ENCODE assay signal across 1 cellular context in the genomic region with DNA sequence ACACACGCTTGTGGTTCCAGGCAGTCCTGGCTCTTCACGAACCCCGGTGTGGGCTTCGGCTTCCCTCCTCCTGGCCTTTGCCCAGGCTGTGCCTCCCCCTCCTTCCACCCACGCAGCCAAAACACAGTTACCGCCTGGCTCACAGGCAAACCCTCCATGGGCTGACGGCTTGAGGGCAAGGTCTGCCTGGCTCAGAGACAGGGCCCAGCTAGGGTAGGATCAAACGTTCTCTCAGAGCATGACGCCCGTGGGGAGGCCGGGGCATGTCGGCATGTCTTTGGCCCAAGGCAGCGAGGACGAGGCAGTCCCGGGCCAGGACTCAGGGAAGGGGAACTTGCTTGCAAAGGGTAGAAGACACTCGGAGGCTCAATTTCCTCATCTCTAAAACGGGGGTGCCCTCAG.
TF ChIP-seq lines count a peak whose summit lies in the region.

No MANE protein-coding gene starts in this region.

TF ChIP-seq in HepG2, 621 proteins besides CTCF, POLR2A, EP300 and RAD21 (continued from another document and continues in another):
- TF ChIP-seq DZIP1 (CRISPR knock-in tag; IDR thresholded peaks at IDR 0.05) (no peak), NFKBIZ (CRISPR knock-in tag; IDR thresholded peaks at IDR 0.05) (0 out of 2 replicates have a peak, but pooled peaks have one; percentile 19), MLX (CRISPR knock-in tag; IDR thresholded peaks at IDR 0.05) (no peak), NONO (IDR thresholded peaks at IDR 0.05) (no peak), NONO (CRISPR knock-in tag; conservative IDR thresholded peaks at IDR 0.05) (peak; percentile 65; the same call in 1 of the 2 replicates), CEBPG (CRISPR knock-in tag; IDR thresholded peaks at IDR 0.05) (no peak), ZBTB2 (CRISPR knock-in tag; IDR thresholded peaks at IDR 0.05; ENCODE audit: low read depth) (no peak), SIX1 (CRISPR knock-in tag; IDR thresholded peaks at IDR 0.05; ENCODE audit: borderline replicate concordance) (no peak), JUND (CRISPR knock-in tag; IDR thresholded peaks at IDR 0.05) (peak; percentile 50; the same call in 1 of the 2 replicates), ZNF430 (CRISPR knock-in tag; IDR thresholded peaks at IDR 0.05) (no peak), ZMAT3 (CRISPR knock-in tag; conservative IDR thresholded peaks at IDR 0.05) (no peak), HMG20B (CRISPR knock-in tag; conservative IDR thresholded peaks at IDR 0.05) (no peak), ZNF75D (CRISPR knock-in tag; IDR thresholded peaks at IDR 0.05; ENCODE audit: borderline replicate concordance) (0 out of 2 replicates have a peak, but pooled peaks have one; percentile 51), SIN3B (IDR thresholded peaks at IDR 0.05; ENCODE audit: low read length) (no peak), SP2 (CRISPR knock-in tag; IDR thresholded peaks at IDR 0.05) (no peak), TFDP2 (CRISPR knock-in tag; IDR thresholded peaks at IDR 0.05) (peak; percentile 44; the same call in 1 of the 2 replicates), TCF7L2 (IDR thresholded peaks at IDR 0.05; ENCODE audit: low read depth, low read length) (no peak), RFX1 (IDR thresholded peaks at IDR 0.05) (no peak), PHF8 (CRISPR knock-in tag; IDR thresholded peaks at IDR 0.05) (peak; percentile 46; the same call in 1 of the 2 replicates), ZNF510 (CRISPR knock-in tag; IDR thresholded peaks at IDR 0.05; ENCODE audit: low read depth) (no peak), SRY (CRISPR knock-in tag; IDR thresholded peaks at IDR 0.05) (no peak), SRSF4 (IDR thresholded peaks at IDR 0.05; ENCODE audit: low read depth, low read length, poor library complexity, severe bottlenecking) (no peak), ZNF296 (CRISPR knock-in tag; conservative IDR thresholded peaks at IDR 0.05) (no peak), ZFP1 (CRISPR knock-in tag; IDR thresholded peaks at IDR 0.05) (no peak), XBP1 (CRISPR knock-in tag; IDR thresholded peaks at IDR 0.05) (no peak), ZNF224 (CRISPR knock-in tag; IDR thresholded peaks at IDR 0.05) (no peak), ZBTB34 (CRISPR knock-in tag; IDR thresholded peaks at IDR 0.05) (peak; percentile 70; the same call in 1 of the 2 replicates), AKAP8 (CRISPR knock-in tag; IDR thresholded peaks at IDR 0.05) (no peak), ZNF496 (CRISPR knock-in tag; IDR thresholded peaks at IDR 0.05; ENCODE audit: insufficient replicate concordance) (no peak)
- TF ChIP-seq, protein P1, sequence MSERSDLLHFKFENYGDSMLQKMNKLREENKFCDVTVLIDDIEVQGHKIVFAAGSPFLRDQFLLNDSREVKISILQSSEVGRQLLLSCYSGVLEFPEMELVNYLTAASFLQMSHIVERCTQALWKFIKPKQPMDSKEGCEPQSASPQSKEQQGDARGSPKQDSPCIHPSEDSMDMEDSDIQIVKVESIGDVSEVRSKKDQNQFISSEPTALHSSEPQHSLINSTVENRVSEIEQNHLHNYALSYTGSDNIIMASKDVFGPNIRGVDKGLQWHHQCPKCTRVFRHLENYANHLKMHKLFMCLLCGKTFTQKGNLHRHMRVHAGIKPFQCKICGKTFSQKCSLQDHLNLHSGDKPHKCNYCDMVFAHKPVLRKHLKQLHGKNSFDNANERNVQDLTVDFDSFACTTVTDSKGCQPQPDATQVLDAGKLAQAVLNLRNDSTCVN (CRISPR knock-in tag; IDR thresholded peaks at IDR 0.05; ENCODE audit: borderline replicate concordance): peak; percentile 26; the same call in 1 of the 2 replicates
- TF ChIP-seq, protein P2, sequence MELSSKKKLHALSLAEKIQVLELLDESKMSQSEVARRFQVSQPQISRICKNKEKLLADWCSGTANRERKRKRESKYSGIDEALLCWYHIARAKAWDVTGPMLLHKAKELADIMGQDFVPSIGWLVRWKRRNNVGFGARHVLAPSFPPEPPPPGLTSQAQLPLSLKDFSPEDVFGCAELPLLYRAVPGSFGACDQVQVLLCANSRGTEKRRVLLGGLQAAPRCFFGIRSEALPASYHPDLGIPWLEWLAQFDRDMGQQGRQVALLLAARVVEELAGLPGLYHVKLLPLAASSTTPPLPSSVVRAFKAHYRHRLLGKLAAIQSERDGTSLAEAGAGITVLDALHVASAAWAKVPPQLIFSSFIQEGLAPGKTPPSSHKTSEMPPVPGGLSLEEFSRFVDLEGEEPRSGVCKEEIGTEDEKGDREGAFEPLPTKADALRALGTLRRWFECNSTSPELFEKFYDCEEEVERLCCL (CRISPR knock-in tag; IDR thresholded peaks at IDR 0.05; ENCODE audit: borderline replicate concordance): no peak
- TF ChIP-seq, protein P3, sequence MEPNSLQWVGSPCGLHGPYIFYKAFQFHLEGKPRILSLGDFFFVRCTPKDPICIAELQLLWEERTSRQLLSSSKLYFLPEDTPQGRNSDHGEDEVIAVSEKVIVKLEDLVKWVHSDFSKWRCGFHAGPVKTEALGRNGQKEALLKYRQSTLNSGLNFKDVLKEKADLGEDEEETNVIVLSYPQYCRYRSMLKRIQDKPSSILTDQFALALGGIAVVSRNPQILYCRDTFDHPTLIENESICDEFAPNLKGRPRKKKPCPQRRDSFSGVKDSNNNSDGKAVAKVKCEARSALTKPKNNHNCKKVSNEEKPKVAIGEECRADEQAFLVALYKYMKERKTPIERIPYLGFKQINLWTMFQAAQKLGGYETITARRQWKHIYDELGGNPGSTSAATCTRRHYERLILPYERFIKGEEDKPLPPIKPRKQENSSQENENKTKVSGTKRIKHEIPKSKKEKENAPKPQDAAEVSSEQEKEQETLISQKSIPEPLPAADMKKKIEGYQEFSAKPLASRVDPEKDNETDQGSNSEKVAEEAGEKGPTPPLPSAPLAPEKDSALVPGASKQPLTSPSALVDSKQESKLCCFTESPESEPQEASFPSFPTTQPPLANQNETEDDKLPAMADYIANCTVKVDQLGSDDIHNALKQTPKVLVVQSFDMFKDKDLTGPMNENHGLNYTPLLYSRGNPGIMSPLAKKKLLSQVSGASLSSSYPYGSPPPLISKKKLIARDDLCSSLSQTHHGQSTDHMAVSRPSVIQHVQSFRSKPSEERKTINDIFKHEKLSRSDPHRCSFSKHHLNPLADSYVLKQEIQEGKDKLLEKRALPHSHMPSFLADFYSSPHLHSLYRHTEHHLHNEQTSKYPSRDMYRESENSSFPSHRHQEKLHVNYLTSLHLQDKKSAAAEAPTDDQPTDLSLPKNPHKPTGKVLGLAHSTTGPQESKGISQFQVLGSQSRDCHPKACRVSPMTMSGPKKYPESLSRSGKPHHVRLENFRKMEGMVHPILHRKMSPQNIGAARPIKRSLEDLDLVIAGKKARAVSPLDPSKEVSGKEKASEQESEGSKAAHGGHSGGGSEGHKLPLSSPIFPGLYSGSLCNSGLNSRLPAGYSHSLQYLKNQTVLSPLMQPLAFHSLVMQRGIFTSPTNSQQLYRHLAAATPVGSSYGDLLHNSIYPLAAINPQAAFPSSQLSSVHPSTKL (CRISPR knock-in tag; IDR thresholded peaks at IDR 0.05): no peak; the same call in 1 of the 2 replicates
- TF ChIP-seq, protein P4, sequence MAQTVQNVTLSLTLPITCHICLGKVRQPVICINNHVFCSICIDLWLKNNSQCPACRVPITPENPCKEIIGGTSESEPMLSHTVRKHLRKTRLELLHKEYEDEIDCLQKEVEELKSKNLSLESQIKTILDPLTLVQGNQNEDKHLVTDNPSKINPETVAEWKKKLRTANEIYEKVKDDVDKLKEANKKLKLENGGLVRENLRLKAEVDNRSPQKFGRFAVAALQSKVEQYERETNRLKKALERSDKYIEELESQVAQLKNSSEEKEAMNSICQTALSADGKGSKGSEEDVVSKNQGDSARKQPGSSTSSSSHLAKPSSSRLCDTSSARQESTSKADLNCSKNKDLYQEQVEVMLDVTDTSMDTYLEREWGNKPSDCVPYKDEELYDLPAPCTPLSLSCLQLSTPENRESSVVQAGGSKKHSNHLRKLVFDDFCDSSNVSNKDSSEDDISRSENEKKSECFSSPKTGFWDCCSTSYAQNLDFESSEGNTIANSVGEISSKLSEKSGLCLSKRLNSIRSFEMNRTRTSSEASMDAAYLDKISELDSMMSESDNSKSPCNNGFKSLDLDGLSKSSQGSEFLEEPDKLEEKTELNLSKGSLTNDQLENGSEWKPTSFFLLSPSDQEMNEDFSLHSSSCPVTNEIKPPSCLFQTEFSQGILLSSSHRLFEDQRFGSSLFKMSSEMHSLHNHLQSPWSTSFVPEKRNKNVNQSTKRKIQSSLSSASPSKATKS (CRISPR knock-in tag; IDR thresholded peaks at IDR 0.05): no peak
- TF ChIP-seq, protein P5, sequence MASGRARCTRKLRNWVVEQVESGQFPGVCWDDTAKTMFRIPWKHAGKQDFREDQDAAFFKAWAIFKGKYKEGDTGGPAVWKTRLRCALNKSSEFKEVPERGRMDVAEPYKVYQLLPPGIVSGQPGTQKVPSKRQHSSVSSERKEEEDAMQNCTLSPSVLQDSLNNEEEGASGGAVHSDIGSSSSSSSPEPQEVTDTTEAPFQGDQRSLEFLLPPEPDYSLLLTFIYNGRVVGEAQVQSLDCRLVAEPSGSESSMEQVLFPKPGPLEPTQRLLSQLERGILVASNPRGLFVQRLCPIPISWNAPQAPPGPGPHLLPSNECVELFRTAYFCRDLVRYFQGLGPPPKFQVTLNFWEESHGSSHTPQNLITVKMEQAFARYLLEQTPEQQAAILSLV (CRISPR knock-in tag; IDR thresholded peaks at IDR 0.05; ENCODE audit: borderline replicate concordance): no peak
